ENCODE assay signal across 2 cellular contexts in genomic region chr12:103130564-103130963, GRCh38.
TF ChIP-seq lines count a peak whose summit lies in the region.

No MANE protein-coding gene starts in this region.

TF ChIP-seq in liver, 16 proteins besides CTCF, POLR2A, EP300 and RAD21:
- TF ChIP-seq REST (IDR thresholded peaks at IDR 0.05) (peak; percentile 77), YY1 (IDR thresholded peaks at IDR 0.05) (peak; percentile 14), HNF4A (conservative IDR thresholded peaks at IDR 0.05) (peak; percentile 33 to 35), NR2F2 (IDR thresholded peaks at IDR 0.05) (no peak), HNF4G (IDR thresholded peaks at IDR 0.05) (no peak), RXRA (IDR thresholded peaks at IDR 0.05) (peak; percentile 39 to 40)

TF ChIP-seq in HepG2, 621 proteins besides CTCF, POLR2A, EP300 and RAD21 (continued from another document):
- TF ChIP-seq ZBED4 (CRISPR knock-in tag; IDR thresholded peaks at IDR 0.05; ENCODE audit: borderline replicate concordance) (no peak), TOE1 (CRISPR knock-in tag; IDR thresholded peaks at IDR 0.05) (no peak), NCOA5 (CRISPR knock-in tag; IDR thresholded peaks at IDR 0.05) (no peak), ZNF709 (CRISPR knock-in tag; IDR thresholded peaks at IDR 0.05) (no peak)
TF ChIP-seq in HepG2: peak in this region for 0.
